10 cellular contexts compared by ENCODE assay signal in the genomic region with DNA sequence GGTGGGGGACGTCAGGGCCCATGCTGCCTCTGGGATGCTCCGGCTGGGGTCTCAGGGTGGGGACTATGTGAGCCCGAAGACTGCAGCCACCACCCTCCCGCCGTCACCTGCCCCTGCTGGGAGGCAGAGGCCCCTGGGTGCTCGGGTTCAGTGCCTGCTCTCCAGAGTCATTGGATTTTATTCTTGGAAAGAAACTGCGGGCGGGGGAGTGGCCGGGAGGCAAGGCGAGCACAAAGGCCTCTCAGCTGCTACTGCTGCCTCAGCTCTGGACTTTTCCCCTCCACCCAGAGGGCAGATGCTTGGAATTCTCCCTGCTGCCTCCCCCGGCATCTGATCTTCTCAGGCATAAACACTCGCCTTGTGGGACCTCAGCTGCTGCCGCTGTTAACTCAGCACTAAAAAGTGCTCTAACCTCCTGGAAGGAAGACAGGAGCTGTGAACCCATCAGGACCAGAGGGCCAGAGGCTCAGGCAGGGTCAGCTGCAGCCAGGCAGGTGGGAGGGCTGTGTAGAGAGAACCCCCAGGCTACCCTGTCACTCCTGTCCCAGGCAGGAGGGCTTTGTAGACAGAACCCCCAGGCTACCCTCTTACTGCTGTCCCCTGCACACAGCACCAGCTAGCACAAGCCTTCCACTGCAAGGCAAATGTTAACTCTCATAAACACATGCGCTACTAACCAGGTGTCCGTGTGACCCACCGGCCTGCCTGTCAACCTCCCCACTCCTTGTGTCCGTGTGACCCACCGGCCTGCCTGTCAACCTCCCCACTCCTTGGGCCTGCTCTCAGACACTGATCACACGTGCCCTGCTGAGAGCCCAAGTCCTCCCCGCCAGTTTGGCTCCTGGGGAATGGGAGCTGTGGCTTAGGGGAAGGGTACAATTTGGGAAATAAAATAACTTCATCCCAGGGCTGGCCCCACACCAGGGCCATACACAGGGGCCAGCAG. TPM values are rescaled to one million over a fixed set of nuclear protein-coding genes. Genes with fewer than 3 reads are reported as not detected.
DNase-seq lines count a peak whose midpoint lies in the region; ATAC-seq and TF ChIP-seq lines count a peak whose summit lies in the region.
"Had no signal": no experiment of that assay in that cellular context is flagged by ENCODE, and none has a peak within 500 bp of the region (broad histone marks: within the 10 kb centered on the region; RNA-seq: fewer than 3 reads in every experiment).

No MANE protein-coding gene starts in this region.

- H3K9me3 ChIP-seq in duodenal mucosa (ENCODE audit: control insufficient read depth in 1 of 2, low read length in 2 of 2), result peaks cover 0 to 5% of the 10 kb centered on the region in 2 donors
- H3K9me3 ChIP-seq in left lung, result no peaks in the 10 kb centered on the region
- H3K9me3 ChIP-seq in stomach, result peaks cover 0 to 5% (median 2%) of the 10 kb centered on the region in 4 donors
- H3K9me3 ChIP-seq in vagina, result no peaks in the 10 kb centered on the region
- H3K9me3 ChIP-seq: esophagus squamous epithelium, right lobe of liver had no signal

- no peak overlapping the region for H3K9ac ChIP-seq in duodenal mucosa (ENCODE audit: low read depth in 1 of 2, low read length in 2 of 2)

- H3K4me3 ChIP-seq in duodenal mucosa (ENCODE audit: low read depth in 1 of 2, low read length in 2 of 2), result no peak overlapping the region
- H3K4me3 ChIP-seq in left lung, result no peak overlapping the region
- H3K4me3 ChIP-seq in stomach, result no peak overlapping the region
- H3K4me3 ChIP-seq in vagina, result no peak overlapping the region
- H3K4me3 ChIP-seq: esophagus squamous epithelium, right lobe of liver had no signal

- no peaks in the 10 kb centered on the region for H3K36me3 ChIP-seq in duodenal mucosa (ENCODE audit: control insufficient read depth in 1 of 2, insufficient read depth in 2 of 2, low read length in 2 of 2)
- H3K36me3 ChIP-seq in left lung, result no peaks in the 10 kb centered on the region
- H3K36me3 ChIP-seq in stomach, result no peaks in the 10 kb centered on the region
- H3K36me3 ChIP-seq in vagina, result no peaks in the 10 kb centered on the region
- H3K36me3 ChIP-seq: esophagus squamous epithelium, right lobe of liver had no signal

- H3K4me1 ChIP-seq in duodenal mucosa (ENCODE audit: control insufficient read depth in 1 of 2, insufficient read depth in 2 of 2, low read length in 2 of 2), result peaks cover 12 to 19% of the 10 kb centered on the region in 2 donors
- no peaks in the 10 kb centered on the region for H3K4me1 ChIP-seq in left lung
- peaks cover 10 to 20% (median 13%) of the 10 kb centered on the region in 4 donors for H3K4me1 ChIP-seq in stomach
- no peaks in the 10 kb centered on the region for H3K4me1 ChIP-seq in vagina
- H3K4me1 ChIP-seq: right lobe of liver had no signal

- ATAC-seq in left lung (peak; percentile 61), HG03196 (IDR thresholded peaks at IDR 0.05; ENCODE audit: unreplicated experiment) (no peak)

- no peak for TF ChIP-seq EP300 in stomach (IDR thresholded peaks at IDR 0.05)

- intact Hi-C loops in left lung (cut with DNase I), result no loop called here
- intact Hi-C loops in stomach (cut with DNase I; ENCODE audit: low total_unique reads), result no loop called here
- intact Hi-C loops in vagina (cut with DNase I), result no loop called here

- no peak for TF ChIP-seq POLR2A in stomach (IDR thresholded peaks at IDR 0.05)
- TF ChIP-seq POLR2A in vagina (IDR thresholded peaks at IDR 0.05), result no peak

- H3K27me3 ChIP-seq in duodenal mucosa (ENCODE audit: control insufficient read depth in 1 of 2, insufficient read depth in 2 of 2, low read length in 2 of 2) (no peaks in the 10 kb centered on the region), left lung (no peaks in the 10 kb centered on the region), stomach (no peaks in the 10 kb centered on the region), vagina (no peaks in the 10 kb centered on the region)
- H3K27me3 ChIP-seq: right lobe of liver had no signal

- 44 to 56% (median 47%) methylated on average over 15 to 20 of the region's 20 CpGs for WGBS in stomach, 5 donors

- peak overlapping the region; percentile 17 for H3K27ac ChIP-seq in duodenal mucosa (ENCODE audit: low read depth, low read length)
- no peak overlapping the region for H3K27ac ChIP-seq in left lung
- H3K27ac ChIP-seq in stomach, result peak overlapping the region in 3 of 5 donors; percentile 28 to 54 (median 29)
- no peak overlapping the region for H3K27ac ChIP-seq in vagina
- H3K27ac ChIP-seq: esophagus squamous epithelium, right lobe of liver had no signal

- no peak for TF ChIP-seq CTCF in left lung (IDR thresholded peaks at IDR 0.05)
- no peak for TF ChIP-seq CTCF in stomach (IDR thresholded peaks at IDR 0.05)
- no peak for TF ChIP-seq CTCF in vagina (IDR thresholded peaks at IDR 0.05)

- DNase-seq in HuH-7 (ENCODE audit: low spot score), result peak; percentile 91
- peak in 1 of 2 donors; percentile 65 for DNase-seq in left lung
- peak; percentile 44 for DNase-seq in stomach
- DNase-seq in vagina (ENCODE audit: extremely low spot score in 2 of 2), result no peak
- no peak for DNase-seq in NAMALWA (ENCODE audit: low spot score)
- DNase-seq: esophagus squamous epithelium, T-helper 1 cell had no signal

RNA-seq across cellular contexts. Expression of a gene that starts 9.4 kb away (rescaled TPM):
- total RNA-seq in left lung (not detected), stomach (10 to 100 TPM in 3 of 5 donors, 1 to 10 TPM in 1, under 1 TPM in 1; 0.43 to 42.9 (median 16.9) TPM), vagina (not detected)
- 1 to 10 TPM; 5.0 to 9.8 (median 5.6) TPM for polyA plus RNA-seq in stomach

Comparison
In these comparisons a context has a peak if more than half of its experiments do, and no peak if none do; other contexts are left out.
1. DNase-seq: peak in HuH-7 (single experiment) and stomach (single experiment); none in vagina (0 of 2) and NAMALWA (single experiment).
2. H3K27ac ChIP-seq: peak in duodenal mucosa (single experiment) and stomach (3 of 5); none in left lung (0 of 2) and vagina (single experiment).